1 cellular context compared by ENCODE assay signal in the genomic region with DNA sequence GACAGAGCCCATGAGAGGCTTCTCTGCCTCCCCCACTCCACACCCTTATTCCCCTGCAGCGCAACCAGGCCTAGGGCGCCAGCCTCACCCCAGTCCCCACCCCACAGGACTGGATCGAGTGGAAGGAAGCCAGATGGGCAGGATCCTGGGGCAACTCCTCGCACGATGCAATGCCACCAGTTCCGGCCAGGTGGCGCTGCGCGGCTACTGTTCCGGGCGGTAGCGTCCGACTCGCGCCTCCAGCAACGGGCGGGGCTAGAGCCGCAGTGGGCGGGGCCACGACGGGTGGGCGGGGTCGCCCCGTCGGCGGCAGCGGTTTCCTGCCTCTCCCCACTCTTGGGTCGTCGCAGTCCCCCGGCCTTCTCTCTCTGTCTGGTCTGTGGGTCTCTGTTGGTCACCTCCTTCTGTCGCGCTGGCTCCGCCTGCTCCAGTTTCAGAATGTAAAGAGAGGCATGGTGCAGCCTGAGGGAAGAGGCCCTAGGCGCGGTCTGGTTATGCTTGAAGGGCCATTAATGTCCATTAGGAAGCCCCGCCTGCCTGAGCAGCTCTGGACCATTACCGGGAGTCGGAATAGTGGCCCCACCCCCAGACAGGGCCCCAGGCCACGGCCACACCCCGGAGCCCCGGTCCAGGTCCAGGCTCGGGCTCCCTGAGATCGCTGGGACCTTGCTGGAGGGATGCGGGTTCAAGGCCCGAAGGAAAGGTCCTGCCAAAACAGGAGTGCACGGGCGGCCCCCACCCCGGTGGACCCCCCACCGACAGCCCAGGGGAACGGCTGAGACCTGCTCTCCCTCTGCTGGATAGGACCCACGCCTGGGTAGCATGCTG.
A peak's percentile ranks its signal among the peaks of the same experiment; 100 is the strongest.
TF ChIP-seq lines count a peak whose summit lies in the region.

No MANE protein-coding gene starts in this region.

TF ChIP-seq in K562, 482 proteins besides CTCF, POLR2A, EP300 and RAD21 (continued from another document and continues in another):
- TF ChIP-seq MAFK (IDR thresholded peaks at IDR 0.05; ENCODE audit: low read length) = no peak
- TF ChIP-seq ZNF780A (CRISPR knock-in tag; IDR thresholded peaks at IDR 0.05) = no peak
- TF ChIP-seq JUN (IDR thresholded peaks at IDR 0.05; ENCODE audit: borderline replicate concordance, low read depth, low read length) = 0 out of 2 replicates have a peak, but pooled peaks have one; percentile 12
- TF ChIP-seq JUN (CRISPR knock-in tag; IDR thresholded peaks at IDR 0.05; ENCODE audit: borderline replicate concordance) = no peak
- TF ChIP-seq, protein P1, sequence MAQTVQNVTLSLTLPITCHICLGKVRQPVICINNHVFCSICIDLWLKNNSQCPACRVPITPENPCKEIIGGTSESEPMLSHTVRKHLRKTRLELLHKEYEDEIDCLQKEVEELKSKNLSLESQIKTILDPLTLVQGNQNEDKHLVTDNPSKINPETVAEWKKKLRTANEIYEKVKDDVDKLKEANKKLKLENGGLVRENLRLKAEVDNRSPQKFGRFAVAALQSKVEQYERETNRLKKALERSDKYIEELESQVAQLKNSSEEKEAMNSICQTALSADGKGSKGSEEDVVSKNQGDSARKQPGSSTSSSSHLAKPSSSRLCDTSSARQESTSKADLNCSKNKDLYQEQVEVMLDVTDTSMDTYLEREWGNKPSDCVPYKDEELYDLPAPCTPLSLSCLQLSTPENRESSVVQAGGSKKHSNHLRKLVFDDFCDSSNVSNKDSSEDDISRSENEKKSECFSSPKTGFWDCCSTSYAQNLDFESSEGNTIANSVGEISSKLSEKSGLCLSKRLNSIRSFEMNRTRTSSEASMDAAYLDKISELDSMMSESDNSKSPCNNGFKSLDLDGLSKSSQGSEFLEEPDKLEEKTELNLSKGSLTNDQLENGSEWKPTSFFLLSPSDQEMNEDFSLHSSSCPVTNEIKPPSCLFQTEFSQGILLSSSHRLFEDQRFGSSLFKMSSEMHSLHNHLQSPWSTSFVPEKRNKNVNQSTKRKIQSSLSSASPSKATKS (CRISPR knock-in tag; IDR thresholded peaks at IDR 0.05) = no peak
- TF ChIP-seq KDM2B (CRISPR knock-in tag; IDR thresholded peaks at IDR 0.05) = no peak
- TF ChIP-seq MEF2D (tag; conservative IDR thresholded peaks at IDR 0.05; ENCODE audit: low read depth) = no peak
- TF ChIP-seq CBFB (CRISPR knock-in tag; IDR thresholded peaks at IDR 0.05) = peak; percentile 41; the same call in 1 of the 2 replicates
- peak; percentile 53 for TF ChIP-seq NEUROD1 (IDR thresholded peaks at IDR 0.05; ENCODE audit: borderline replicate concordance, low read depth, low read length, partially characterized antibody)
- no peak for TF ChIP-seq EWSR1 (IDR thresholded peaks at IDR 0.05; ENCODE audit: borderline replicate concordance, low read depth, partially characterized antibody)
- TF ChIP-seq ZFP1 (CRISPR knock-in tag; IDR thresholded peaks at IDR 0.05) = no peak
- TF ChIP-seq KLF16 (IDR thresholded peaks at IDR 0.05) = no peak
- TF ChIP-seq, protein P2, sequence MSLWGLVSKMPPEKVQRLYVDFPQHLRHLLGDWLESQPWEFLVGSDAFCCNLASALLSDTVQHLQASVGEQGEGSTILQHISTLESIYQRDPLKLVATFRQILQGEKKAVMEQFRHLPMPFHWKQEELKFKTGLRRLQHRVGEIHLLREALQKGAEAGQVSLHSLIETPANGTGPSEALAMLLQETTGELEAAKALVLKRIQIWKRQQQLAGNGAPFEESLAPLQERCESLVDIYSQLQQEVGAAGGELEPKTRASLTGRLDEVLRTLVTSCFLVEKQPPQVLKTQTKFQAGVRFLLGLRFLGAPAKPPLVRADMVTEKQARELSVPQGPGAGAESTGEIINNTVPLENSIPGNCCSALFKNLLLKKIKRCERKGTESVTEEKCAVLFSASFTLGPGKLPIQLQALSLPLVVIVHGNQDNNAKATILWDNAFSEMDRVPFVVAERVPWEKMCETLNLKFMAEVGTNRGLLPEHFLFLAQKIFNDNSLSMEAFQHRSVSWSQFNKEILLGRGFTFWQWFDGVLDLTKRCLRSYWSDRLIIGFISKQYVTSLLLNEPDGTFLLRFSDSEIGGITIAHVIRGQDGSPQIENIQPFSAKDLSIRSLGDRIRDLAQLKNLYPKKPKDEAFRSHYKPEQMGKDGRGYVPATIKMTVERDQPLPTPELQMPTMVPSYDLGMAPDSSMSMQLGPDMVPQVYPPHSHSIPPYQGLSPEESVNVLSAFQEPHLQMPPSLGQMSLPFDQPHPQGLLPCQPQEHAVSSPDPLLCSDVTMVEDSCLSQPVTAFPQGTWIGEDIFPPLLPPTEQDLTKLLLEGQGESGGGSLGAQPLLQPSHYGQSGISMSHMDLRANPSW (CRISPR knock-in tag; IDR thresholded peaks at IDR 0.05) = no peak
- no peak for TF ChIP-seq ZBTB8A (IDR thresholded peaks at IDR 0.05; ENCODE audit: partially characterized antibody)
- TF ChIP-seq ZFPM2 (CRISPR knock-in tag; IDR thresholded peaks at IDR 0.05) = no peak
- TF ChIP-seq, protein P3, sequence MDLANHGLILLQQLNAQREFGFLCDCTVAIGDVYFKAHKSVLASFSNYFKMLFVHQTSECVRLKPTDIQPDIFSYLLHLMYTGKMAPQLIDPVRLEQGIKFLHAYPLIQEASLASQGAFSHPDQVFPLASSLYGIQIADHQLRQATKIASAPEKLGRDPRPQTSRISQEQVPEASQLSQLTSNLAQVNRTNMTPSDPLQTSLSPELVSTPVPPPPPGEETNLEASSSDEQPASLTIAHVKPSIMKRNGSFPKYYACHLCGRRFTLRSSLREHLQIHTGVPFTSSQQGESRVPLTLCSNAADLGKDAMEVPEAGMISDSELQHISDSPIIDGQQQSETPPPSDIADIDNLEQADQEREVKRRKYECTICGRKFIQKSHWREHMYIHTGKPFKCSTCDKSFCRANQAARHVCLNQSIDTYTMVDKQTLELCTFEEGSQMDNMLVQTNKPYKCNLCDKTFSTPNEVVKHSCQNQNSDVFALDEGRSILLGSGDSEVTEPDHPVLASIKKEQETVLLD (IDR thresholded peaks at IDR 0.05) = no peak
- peak; percentile 41; the same call in 1 of the 2 replicates for TF ChIP-seq BHLHE40 (IDR thresholded peaks at IDR 0.05; ENCODE audit: low read length)
- no peak for TF ChIP-seq ZNF408 (CRISPR knock-in tag; IDR thresholded peaks at IDR 0.05; ENCODE audit: low read depth)
- no peak for TF ChIP-seq CREB3L1 (IDR thresholded peaks at IDR 0.05; ENCODE audit: borderline replicate concordance, low read depth)
- no peak for TF ChIP-seq ZNF197 (CRISPR knock-in tag; IDR thresholded peaks at IDR 0.05; ENCODE audit: low read depth)
- TF ChIP-seq FOXP4 (CRISPR knock-in tag; IDR thresholded peaks at IDR 0.05; ENCODE audit: borderline replicate concordance) = 0 out of 2 replicates have a peak, but pooled peaks have one; percentile 70
- TF ChIP-seq FOS (IDR thresholded peaks at IDR 0.05; ENCODE audit: extremely low read depth, insufficient read length) = no peak
- TF ChIP-seq ZBTB17 (CRISPR knock-in tag; IDR thresholded peaks at IDR 0.05) = no peak
- TF ChIP-seq RERE (CRISPR knock-in tag; IDR thresholded peaks at IDR 0.05; ENCODE audit: borderline replicate concordance) = no peak
- no peak for TF ChIP-seq REST (CRISPR knock-in tag; IDR thresholded peaks at IDR 0.05; ENCODE audit: low read depth)
- TF ChIP-seq, protein P4, sequence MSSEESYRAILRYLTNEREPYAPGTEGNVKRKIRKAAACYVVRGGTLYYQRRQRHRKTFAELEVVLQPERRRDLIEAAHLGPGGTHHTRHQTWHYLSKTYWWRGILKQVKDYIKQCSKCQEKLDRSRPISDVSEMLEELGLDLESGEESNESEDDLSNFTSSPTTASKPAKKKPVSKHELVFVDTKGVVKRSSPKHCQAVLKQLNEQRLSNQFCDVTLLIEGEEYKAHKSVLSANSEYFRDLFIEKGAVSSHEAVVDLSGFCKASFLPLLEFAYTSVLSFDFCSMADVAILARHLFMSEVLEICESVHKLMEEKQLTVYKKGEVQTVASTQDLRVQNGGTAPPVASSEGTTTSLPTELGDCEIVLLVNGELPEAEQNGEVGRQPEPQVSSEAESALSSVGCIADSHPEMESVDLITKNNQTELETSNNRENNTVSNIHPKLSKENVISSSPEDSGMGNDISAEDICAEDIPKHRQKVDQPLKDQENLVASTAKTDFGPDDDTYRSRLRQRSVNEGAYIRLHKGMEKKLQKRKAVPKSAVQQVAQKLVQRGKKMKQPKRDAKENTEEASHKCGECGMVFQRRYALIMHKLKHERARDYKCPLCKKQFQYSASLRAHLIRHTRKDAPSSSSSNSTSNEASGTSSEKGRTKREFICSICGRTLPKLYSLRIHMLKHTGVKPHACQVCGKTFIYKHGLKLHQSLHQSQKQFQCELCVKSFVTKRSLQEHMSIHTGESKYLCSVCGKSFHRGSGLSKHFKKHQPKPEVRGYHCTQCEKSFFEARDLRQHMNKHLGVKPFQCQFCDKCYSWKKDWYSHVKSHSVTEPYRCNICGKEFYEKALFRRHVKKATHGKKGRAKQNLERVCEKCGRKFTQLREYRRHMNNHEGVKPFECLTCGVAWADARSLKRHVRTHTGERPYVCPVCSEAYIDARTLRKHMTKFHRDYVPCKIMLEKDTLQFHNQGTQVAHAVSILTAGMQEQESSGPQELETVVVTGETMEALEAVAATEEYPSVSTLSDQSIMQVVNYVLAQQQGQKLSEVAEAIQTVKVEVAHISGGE (CRISPR knock-in tag; IDR thresholded peaks at IDR 0.05) = no peak
- TF ChIP-seq XRCC4 (IDR thresholded peaks at IDR 0.05; ENCODE audit: extremely low read depth, insufficient read depth, insufficient read length) = no peak
